In the genomic region with DNA sequence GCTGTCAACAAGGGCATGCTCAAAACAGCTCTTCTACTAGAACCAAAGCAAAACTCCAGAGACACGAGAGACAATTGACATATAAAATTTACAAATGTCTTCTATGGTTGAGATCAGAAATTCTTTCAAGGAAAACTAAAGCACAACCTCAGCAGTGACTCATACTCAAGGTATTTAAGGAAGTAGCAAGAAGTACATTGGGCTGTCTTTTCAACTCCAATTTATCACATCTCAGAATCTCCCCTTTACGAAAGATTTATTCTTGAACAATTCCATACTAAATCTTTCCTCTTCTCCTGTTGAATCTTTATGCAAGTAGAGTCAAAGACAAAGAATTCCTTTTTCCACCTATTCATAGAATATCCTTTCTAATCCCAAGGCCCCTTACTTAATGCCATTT, we compare ENCODE assay signal across 15 cellular contexts.
DNase-seq lines count a peak whose midpoint lies in the region; ATAC-seq, FAIRE-seq and TF ChIP-seq lines count a peak whose summit lies in the region.
"Had no signal": no experiment of that assay in that cellular context is flagged by ENCODE, and none has a peak within 500 bp of the region (broad histone marks: within the 10 kb centered on the region; RNA-seq: fewer than 3 reads in every experiment).

No MANE protein-coding gene starts in this region.

- H3K4me3 ChIP-seq in fibroblast of lung (replicated peaks in 1 of 4; ENCODE audit: control extremely low read depth in 1 of 4, insufficient read depth in 1 of 4, low read depth in 3 of 4, low read length in 4 of 4) (no peak overlapping the region), retinal pigment epithelial cell (ENCODE audit: low read length) (no peak overlapping the region), sigmoid colon (no peak overlapping the region), heart left ventricle (no peak overlapping the region)
- H3K4me3 ChIP-seq: ascending aorta, prostate gland had no signal

- no peak for ATAC-seq in heart left ventricle
- ATAC-seq: left ventricle myocardium superior had no signal

- DNase-seq in RPMI7951 (ENCODE audit: low read depth): peak; percentile 82
- DNase-seq in fibroblast of lung (ENCODE audit: low read depth in 2 of 2): peak; percentile 68 to 89
- DNase-seq in retinal pigment epithelial cell (ENCODE audit: low read depth): peak; percentile 69
- no peak for DNase-seq in cortex of kidney (lab: John Stamatoyannopoulos, UW)
- DNase-seq in NCI-H2081 (lab: John Stamatoyannopoulos, UW): no peak
- no peak for DNase-seq in sigmoid colon
- no peak for DNase-seq in heart left ventricle
- DNase-seq: erythroblast, left ventricle myocardium superior, NCI-H187 treated with DMSO at 0.1 percent for 48 hours, T-helper 9 cell had no signal

- no peak overlapping the region for H3K4me2 ChIP-seq in fibroblast of lung (ENCODE audit: extremely low read depth, insufficient read depth, low read length)

- TF ChIP-seq POLR2A in sigmoid colon (IDR thresholded peaks at IDR 0.05): no peak
- TF ChIP-seq POLR2A in heart left ventricle (IDR thresholded peaks at IDR 0.05): no peak

- no peaks in the 10 kb centered on the region for H3K27me3 ChIP-seq in fibroblast of lung (ENCODE audit: control insufficient read depth, insufficient read depth, low read length)
- H3K27me3 ChIP-seq in sigmoid colon: no peaks in the 10 kb centered on the region
- H3K27me3 ChIP-seq in heart left ventricle: no peaks in the 10 kb centered on the region
- H3K27me3 ChIP-seq: ascending aorta had no signal

- no peaks in the 10 kb centered on the region for H3K9me3 ChIP-seq in fibroblast of lung (ENCODE audit: control insufficient read depth, insufficient read depth, low read depth, low read length)
- H3K9me3 ChIP-seq in sigmoid colon: no peaks in the 10 kb centered on the region
- peaks cover 0 to 10% (median 0%) of the 10 kb centered on the region in 12 donors for H3K9me3 ChIP-seq in heart left ventricle
- H3K9me3 ChIP-seq: ascending aorta, prostate gland had no signal

- no peak for TF ChIP-seq EP300 in sigmoid colon (IDR thresholded peaks at IDR 0.05)

- H3K9ac ChIP-seq in fibroblast of lung (ENCODE audit: insufficient read depth, low read length): no peak overlapping the region

- no peaks in the 10 kb centered on the region for H3K79me2 ChIP-seq in fibroblast of lung (ENCODE audit: control insufficient read depth, insufficient read depth, low read length)

- no peak overlapping the region for H2AFZ ChIP-seq in fibroblast of lung (ENCODE audit: low read length)

- H4K20me1 ChIP-seq in fibroblast of lung (ENCODE audit: control insufficient read depth, extremely low read depth, insufficient read depth, low read length): no peaks in the 10 kb centered on the region

- peak; percentile 42 for FAIRE-seq in G401.6 (lab: Jason Lieb, UNC)
- FAIRE-seq: GM12892 had no signal

- intact Hi-C loops in sigmoid colon (cut with DNase I): loop anchor here (5.0 to 10.0 kb wide), 3 partner anchors 53 to 279 kb away; no protein-coding TSS in a partner anchor
- intact Hi-C loops in heart left ventricle (cut with DNase I): no loop called here

- H3K27ac ChIP-seq in fibroblast of lung (ENCODE audit: insufficient read depth, low read length) (no peak overlapping the region), sigmoid colon (peak overlapping the region in 2 of 4 donors; percentile 78 to 83), heart left ventricle (peak overlapping the region in 1 of 12 donors; percentile 77)
- H3K27ac ChIP-seq: ascending aorta had no signal

- WGBS in sigmoid colon, 2 donors: 82 to 84% methylated on average over 2 of the region's 2 CpGs
- 80 to 86% (median 82%) methylated on average over 2 of the region's 2 CpGs for WGBS in heart left ventricle, 4 donors

- peaks cover 16% of the 10 kb centered on the region for H3K4me1 ChIP-seq in fibroblast of lung (ENCODE audit: control insufficient read depth, extremely low read depth, insufficient read depth, low read length)
- H3K4me1 ChIP-seq in sigmoid colon: peaks cover 0 to 34% (median 14%) of the 10 kb centered on the region in 4 donors
- peaks cover 0 to 13% (median 0%) of the 10 kb centered on the region in 12 donors for H3K4me1 ChIP-seq in heart left ventricle
- H3K4me1 ChIP-seq: prostate gland had no signal

- H3K36me3 ChIP-seq in fibroblast of lung (ENCODE audit: control insufficient read depth, insufficient read depth, low read length) (no peaks in the 10 kb centered on the region), sigmoid colon (no peaks in the 10 kb centered on the region), heart left ventricle (no peaks in the 10 kb centered on the region)
- H3K36me3 ChIP-seq: ascending aorta, prostate gland had no signal

- TF ChIP-seq CTCF in fibroblast of lung (conservative IDR thresholded peaks at IDR 0.05 in 1 of 2, IDR thresholded peaks at IDR 0.05 in 1 of 2; ENCODE audit: low read depth in 1 of 2, low read length in 2 of 2) (no peak), retinal pigment epithelial cell (conservative IDR thresholded peaks at IDR 0.05; ENCODE audit: low read depth, low read length) (no peak), sigmoid colon (IDR thresholded peaks at IDR 0.05) (no peak), heart left ventricle (IDR thresholded peaks at IDR 0.05) (no peak)

Comparison
In these comparisons a context has a peak if more than half of its experiments do, and no peak if none do; other contexts are left out.
1. DNase-seq: peak in RPMI7951 (single experiment), fibroblast of lung (2 of 2) and retinal pigment epithelial cell (single experiment); none in cortex of kidney (single experiment), NCI-H2081 (0 of 2), sigmoid colon (single experiment) and heart left ventricle (0 of 5).